In genomic region chr2:202038471-202039277, GRCh38 we compare ENCODE assay signal across 10 cellular contexts. TPM values are rescaled to one million over a fixed set of nuclear protein-coding genes. Genes with fewer than 3 reads are reported as not detected.
DNase-seq lines count a peak whose midpoint lies in the region; ATAC-seq, FAIRE-seq and TF ChIP-seq lines count a peak whose summit lies in the region.
"Had no signal": no experiment of that assay in that cellular context is flagged by ENCODE, and none has a peak within 500 bp of the region (broad histone marks: within the 10 kb centered on the region; RNA-seq: fewer than 3 reads in every experiment).

No MANE protein-coding gene starts in this region.

- DNase-seq in EL (peak; percentile 65), Panc1 (ENCODE audit: low read depth, low spot score) (no peak), foreskin fibroblast (peak; percentile 50 to 71), kidney (no peak), SJCRH30 (no peak)
- DNase-seq: NCI-H524 treated with DMSO at 0.1 percent for 48 hours; stimulated activated CD4-positive, alpha-beta T cell treated with anti-CD3 and anti-CD28 coated beads, Interleukin-2, amount 100 ng/mL, for 24 hours had no signal

- H3K9me3 ChIP-seq in Panc1 (ENCODE audit: control insufficient read depth, insufficient read depth, low read depth, low read length), result no peaks in the 10 kb centered on the region
- no peaks in the 10 kb centered on the region for H3K9me3 ChIP-seq in kidney (ENCODE audit: control insufficient read depth in 1 of 2, low read length in 2 of 2)
- no peaks in the 10 kb centered on the region for H3K9me3 ChIP-seq in SJCRH30 (replicated peaks)

- no peak for TF ChIP-seq CTCF in Panc1 (IDR thresholded peaks at IDR 0.05)
- TF ChIP-seq CTCF in foreskin fibroblast (IDR thresholded peaks at IDR 0.05; ENCODE audit: low read depth, low read length), result no peak
- TF ChIP-seq CTCF in kidney (IDR thresholded peaks at IDR 0.05; ENCODE audit: borderline replicate concordance, extremely low read depth, insufficient read depth), result no peak

- in situ Hi-C loops in Panc1 (cut with HindIII; ENCODE audit: low pct_unique_long_range_greater_than_20kb, low sequenced_read_pairs), result no loop called here

- no peak overlapping the region for H3K9ac ChIP-seq in rectal smooth muscle tissue (ENCODE audit: low read length)
- no peak overlapping the region for H3K9ac ChIP-seq in kidney (ENCODE audit: low read length in 2 of 2)

- ATAC-seq in Panc1 (peak; percentile 37; the same call in 1 of the 2 replicates), GM21723 (IDR thresholded peaks at IDR 0.05; ENCODE audit: unreplicated experiment) (no peak), HG03135 (IDR thresholded peaks at IDR 0.05; ENCODE audit: unreplicated experiment) (no peak)

- no TSS peak for BruUV-seq in Panc1 (replicated peaks; lab: Mats Ljungman, UMichigan)

- no peak for FAIRE-seq in kidney (lab: Jason Lieb, UNC)

- CTCF ChIA-PET in Panc1 (lab: Charles Lee), result no interaction called here

- no peaks in the 10 kb centered on the region for H3K36me3 ChIP-seq in Panc1 (ENCODE audit: control insufficient read depth, insufficient read depth, low read length)
- no peaks in the 10 kb centered on the region for H3K36me3 ChIP-seq in rectal smooth muscle tissue (ENCODE audit: control insufficient read depth, insufficient read depth, low read length)
- H3K36me3 ChIP-seq in kidney (ENCODE audit: control insufficient read depth in 1 of 2, insufficient read depth in 2 of 2, low read length in 2 of 2), result no peaks in the 10 kb centered on the region
- H3K36me3 ChIP-seq in SJCRH30, result no peaks in the 10 kb centered on the region

- intact Hi-C loops in Panc1 (cut with micrococcal nuclease; ENCODE audit: unreplicated experiment), result loop anchor here (10.0 kb wide), 2 partner anchors 174 to 244 kb away; no protein-coding TSS in a partner anchor
- intact Hi-C loops in kidney (cut with DNase I), result no loop called here

- H3K4me1 ChIP-seq in Panc1 (ENCODE audit: control insufficient read depth, insufficient read depth, low read length) (peaks cover 40% of the 10 kb centered on the region), rectal smooth muscle tissue (ENCODE audit: control insufficient read depth, insufficient read depth, low read length) (peaks cover 6% of the 10 kb centered on the region), kidney (ENCODE audit: control insufficient read depth in 1 of 2, insufficient read depth in 1 of 2, low read depth in 1 of 2, low read length in 2 of 2) (peaks cover 0 to 8% of the 10 kb centered on the region in 2 donors), SJCRH30 (peaks cover 7% of the 10 kb centered on the region; the same call in 1 of the 2 replicates)

- H3K27ac ChIP-seq in Panc1 (ENCODE audit: low read length), result peak overlapping the region; percentile 76
- peak overlapping the region; percentile 97 for H3K27ac ChIP-seq in rectal smooth muscle tissue (ENCODE audit: low read depth, low read length)
- no peak overlapping the region for H3K27ac ChIP-seq in kidney (ENCODE audit: low read depth in 2 of 2, low read length in 2 of 2)
- H3K27ac ChIP-seq in SJCRH30, result no peak overlapping the region

- POLR2A ChIA-PET in Panc1 (lab: Charles Lee), result no interaction called here

- H3K4me3 ChIP-seq in Panc1 (ENCODE audit: low read depth in 2 of 2, low read length in 2 of 2) (peak overlapping the region; percentile 2 to 65), foreskin fibroblast (ENCODE audit: low read depth in 1 of 2, low read length in 2 of 2) (peak overlapping the region; percentile 11 to 72), rectal smooth muscle tissue (ENCODE audit: low read length) (peak overlapping the region; percentile 26), kidney (ENCODE audit: low read length in 2 of 2) (peak overlapping the region in 1 of 2 donors; percentile 10), SJCRH30 (no peak overlapping the region)

- H3K27me3 ChIP-seq in Panc1 (ENCODE audit: control insufficient read depth, insufficient read depth, low read length) (no peaks in the 10 kb centered on the region), rectal smooth muscle tissue (ENCODE audit: control insufficient read depth, insufficient read depth, low read length) (no peaks in the 10 kb centered on the region), SJCRH30 (no peaks in the 10 kb centered on the region)

RNA-seq across cellular contexts. Expression of gene FZD7, which starts 5.0 kb away (rescaled TPM):
- total RNA-seq in Panc1 (2021; ENCODE audit: unreplicated experiment) (38.1 TPM), kidney (14.0 TPM)
- polyA plus RNA-seq in Panc1 (2012; ENCODE audit: insufficient read length), result 46.7 TPM
- polyA plus RNA-seq in kidney (ENCODE audit: insufficient read depth, low read depth, low replicate concordance), result 5.6 TPM
- total RNA-seq in SJCRH30 (2014; rRNA removed; shearing (Covaris generic)), result 9.2 and 10.0 TPM in 2 replicates

RNA-seq across cellular contexts. Expression of gene KIAA2012, which starts 34.4 kb away (rescaled TPM):
- total RNA-seq in Panc1 (2021; ENCODE audit: unreplicated experiment) (not detected), kidney (not detected)
- polyA plus RNA-seq in Panc1 (2012; ENCODE audit: insufficient read length), result not detected
- polyA plus RNA-seq in kidney (ENCODE audit: insufficient read depth, low read depth, low replicate concordance), result not detected
- 0.08 TPM in 1 of 2 replicates, not detected in the other for total RNA-seq in SJCRH30 (2014; rRNA removed; shearing (Covaris generic))

Comparison
In these comparisons a context has a peak if more than half of its experiments do, and no peak if none do; other contexts are left out.
1. DNase-seq: peak in EL (single experiment) and foreskin fibroblast (2 of 2); none in Panc1 (single experiment), kidney (single experiment) and SJCRH30 (0 of 2).
2. H3K27ac ChIP-seq: peak in Panc1 (single experiment) and rectal smooth muscle tissue (single experiment); none in kidney (0 of 2) and SJCRH30 (single experiment).